Comparison of ENCODE assay signal across 1 cellular context in genomic region chr21:41769106-41769505, GRCh38.
TF ChIP-seq lines count a peak whose summit lies in the region.

No MANE protein-coding gene starts in this region.

TF ChIP-seq in WTC11, 78 proteins besides CTCF, POLR2A, EP300 and RAD21 (continued from another document):
- no peak for TF ChIP-seq ATF2 (CRISPR knock-in tag; IDR thresholded peaks at IDR 0.05; ENCODE audit: borderline replicate concordance, low read depth)
- TF ChIP-seq ZNF425 (CRISPR knock-in tag; conservative IDR thresholded peaks at IDR 0.05): no peak
